In genomic region chr14:68798621-68799020, GRCh38 we compare ENCODE assay signal across 22 cellular contexts. TPM values are rescaled to one million over a fixed set of nuclear protein-coding genes. Genes with fewer than 3 reads are reported as not detected.
DNase-seq lines count a peak whose midpoint lies in the region; ATAC-seq and TF ChIP-seq lines count a peak whose summit lies in the region.
"Had no signal": no experiment of that assay in that cellular context is flagged by ENCODE, and none has a peak within 500 bp of the region (broad histone marks: within the 10 kb centered on the region; RNA-seq: fewer than 3 reads in every experiment).

No MANE protein-coding gene starts in this region.

- H3K36me3 ChIP-seq in GM23338 (ENCODE audit: insufficient read depth): no peaks in the 10 kb centered on the region
- H3K36me3 ChIP-seq: spleen, vagina had no signal

- intact Hi-C loops in activated CD4-positive, alpha-beta memory T cell treated with anti-CD3 and anti-CD28 coated beads for 36 hours (cut with micrococcal nuclease): loop anchor here (10.0 kb wide), 2 partner anchors 816 to 1434 kb away; partner anchors contain the start of genes EIF2S1 and SUSD6

- CTCF ChIA-PET in activated CD4-positive, alpha-beta memory T cell treated with anti-CD3 and anti-CD28 coated beads for 36 hours (lab: Charles Lee): interaction anchor here (1.0 to 5.2 kb wide), 2 partner anchors 8 to 16 kb away, joined by 3 to 97 read pairs; no protein-coding TSS in a partner anchor
- CTCF ChIA-PET in activated CD4-positive, alpha-beta memory T cell treated with anti-CD3 and anti-CD28 coated beads, Interleukin-2, amount 10 ng/mL, durations not matched to agents 7 days and 5 days (lab: Charles Lee): interaction anchor here (1.5 kb wide), 1 partner anchor 27 kb away, joined by 5 read pairs; no protein-coding TSS in a partner anchor

- H3K4me3 Mint-ChIP-seq in activated CD4-positive, alpha-beta memory T cell treated with anti-CD3 and anti-CD28 coated beads for 36 hours: no peak overlapping the region
- H3K4me3 Mint-ChIP-seq in activated CD4-positive, alpha-beta memory T cell treated with anti-CD3 and anti-CD28 coated beads, Interleukin-2, amount 10 ng/mL, durations not matched to agents 7 days and 5 days: no peak overlapping the region
- no peak overlapping the region for H3K4me3 Mint-ChIP-seq in GM23338
- no peak overlapping the region for H3K4me3 Mint-ChIP-seq in central memory CD8-positive, alpha-beta T cell
- H3K4me3 Mint-ChIP-seq in stimulated activated effector memory CD8-positive, alpha-beta T cell treated with anti-CD3 and anti-CD28 coated beads, Interleukin-12 subunit alpha, Interleukin-12 subunit beta, amount 100 ng/mL, for 72 hours: no peak overlapping the region
- H3K4me3 Mint-ChIP-seq: CD8-positive, alpha-beta T cell; T-helper 1 cell treated with Interleukin-12 subunit alpha and Interleukin-12 subunit beta and Interleukin-4 antibody, amounts not matched to agents 30 μg/mL and 1 μg/mL, for 36 hours had no signal

- no peak overlapping the region for H3K4me3 ChIP-seq in GM23338
- H3K4me3 ChIP-seq: spleen, vagina had no signal

- H3K79me2 ChIP-seq in GM23338 (replicated peaks; ENCODE audit: insufficient read depth): peaks cover 18% of the 10 kb centered on the region

- peak overlapping the region; percentile 99 for H3K27ac Mint-ChIP-seq in activated CD4-positive, alpha-beta memory T cell treated with anti-CD3 and anti-CD28 coated beads for 36 hours
- no peak overlapping the region for H3K27ac Mint-ChIP-seq in activated CD4-positive, alpha-beta memory T cell treated with anti-CD3 and anti-CD28 coated beads, Interleukin-2, amount 10 ng/mL, durations not matched to agents 7 days and 5 days
- peak overlapping the region; percentile 66 for H3K27ac Mint-ChIP-seq in GM23338
- H3K27ac Mint-ChIP-seq in central memory CD8-positive, alpha-beta T cell (ENCODE audit: low read depth): peak overlapping the region; percentile 99
- H3K27ac Mint-ChIP-seq in stimulated activated effector memory CD8-positive, alpha-beta T cell treated with anti-CD3 and anti-CD28 coated beads, Interleukin-12 subunit alpha, Interleukin-12 subunit beta, amount 100 ng/mL, for 72 hours: peak overlapping the region; percentile 79

- peaks cover 8% of the 10 kb centered on the region for H3F3A ChIP-seq in GM23338 (replicated peaks; ENCODE audit: low read depth)

- no peak for DNase-seq in activated CD4-positive, alpha-beta memory T cell treated with anti-CD3 and anti-CD28 coated beads for 36 hours
- DNase-seq in activated CD4-positive, alpha-beta memory T cell treated with anti-CD3 and anti-CD28 coated beads, Interleukin-2, amount 10 ng/mL, durations not matched to agents 7 days and 5 days: no peak
- DNase-seq in GM23338 (ENCODE audit: low spot score) (no peak), SIG-M5 (lab: John Stamatoyannopoulos, UW) (no peak)
- no peak for DNase-seq in central memory CD8-positive, alpha-beta T cell (ENCODE audit: low spot score in 2 of 2)
- no peak for DNase-seq in stimulated activated effector memory CD8-positive, alpha-beta T cell treated with anti-CD3 and anti-CD28 coated beads, Interleukin-12 subunit alpha, Interleukin-12 subunit beta, amount 100 ng/mL, for 72 hours (ENCODE audit: low spot score in 2 of 2)
- no peak for DNase-seq in activated CD4-positive, CD25-positive, alpha-beta regulatory T cell (lab: John Stamatoyannopoulos, UW)
- DNase-seq: activated effector memory CD4-positive, alpha-beta T cell treated with Interleukin-2 at 50 U/mL for 16 hours; amniotic stem cell; CD8-positive, alpha-beta T cell; DMS 273 treated with DMSO at 0.1 percent for 48 hours; effector CD8-positive, alpha-beta T cell; glutamatergic neuron; IMR-90; midbrain; NCI-H1694; right cardiac atrium; SK-N-SH; spleen had no signal

- H3K4me1 ChIP-seq in GM23338 (ENCODE audit: insufficient read depth): peaks cover 15% of the 10 kb centered on the region

- no peak overlapping the region for H2AFZ ChIP-seq in GM23338

- ATAC-seq in GM23338 (no peak), HG02642 (IDR thresholded peaks at IDR 0.05; ENCODE audit: poor library complexity, unreplicated experiment) (no peak)
- ATAC-seq in central memory CD8-positive, alpha-beta T cell (replicated peaks; ENCODE audit: extremely low read depth, poor library complexity, severe bottlenecking): no peak
- ATAC-seq in stimulated activated effector memory CD8-positive, alpha-beta T cell treated with anti-CD3 and anti-CD28 coated beads, Interleukin-12 subunit alpha, Interleukin-12 subunit beta, amount 100 ng/mL, for 72 hours: no peak
- ATAC-seq: CD8-positive, alpha-beta T cell; right cardiac atrium had no signal

- peaks cover 20% of the 10 kb centered on the region for H3K36me3 Mint-ChIP-seq in activated CD4-positive, alpha-beta memory T cell treated with anti-CD3 and anti-CD28 coated beads for 36 hours
- peaks cover 28% of the 10 kb centered on the region for H3K36me3 Mint-ChIP-seq in activated CD4-positive, alpha-beta memory T cell treated with anti-CD3 and anti-CD28 coated beads, Interleukin-2, amount 10 ng/mL, durations not matched to agents 7 days and 5 days (ENCODE audit: low read depth)
- H3K36me3 Mint-ChIP-seq in GM23338 (ENCODE audit: low read depth): peaks cover 43% of the 10 kb centered on the region
- H3K36me3 Mint-ChIP-seq in central memory CD8-positive, alpha-beta T cell (ENCODE audit: insufficient read depth): peaks cover 34% of the 10 kb centered on the region
- H3K36me3 Mint-ChIP-seq in stimulated activated effector memory CD8-positive, alpha-beta T cell treated with anti-CD3 and anti-CD28 coated beads, Interleukin-12 subunit alpha, Interleukin-12 subunit beta, amount 100 ng/mL, for 72 hours: peaks cover 30% of the 10 kb centered on the region

- H3K27me3 ChIP-seq in GM23338 (ENCODE audit: insufficient read depth): no peaks in the 10 kb centered on the region
- H3K27me3 ChIP-seq: spleen, vagina had no signal

- no peaks in the 10 kb centered on the region for H4K20me1 ChIP-seq in GM23338 (replicated peaks; ENCODE audit: insufficient read depth)

- H3K9me2 ChIP-seq in GM23338 (ENCODE audit: insufficient read depth): no peaks in the 10 kb centered on the region
- H3K9me2 ChIP-seq: SK-N-SH had no signal

- TF ChIP-seq CTCF in GM23338 (conservative IDR thresholded peaks at IDR 0.05; ENCODE audit: low read depth in 2 of 2): no peak

- H3K4me2 ChIP-seq in GM23338: no peak overlapping the region
- H3K4me2 ChIP-seq: SK-N-SH had no signal

- H3K4me1 Mint-ChIP-seq in activated CD4-positive, alpha-beta memory T cell treated with anti-CD3 and anti-CD28 coated beads for 36 hours (ENCODE audit: low read depth): peaks cover 56% of the 10 kb centered on the region
- peaks cover 44% of the 10 kb centered on the region for H3K4me1 Mint-ChIP-seq in activated CD4-positive, alpha-beta memory T cell treated with anti-CD3 and anti-CD28 coated beads, Interleukin-2, amount 10 ng/mL, durations not matched to agents 7 days and 5 days
- H3K4me1 Mint-ChIP-seq in GM23338: peaks cover 26% of the 10 kb centered on the region
- H3K4me1 Mint-ChIP-seq in central memory CD8-positive, alpha-beta T cell: peaks cover 33% of the 10 kb centered on the region
- peaks cover 55% of the 10 kb centered on the region for H3K4me1 Mint-ChIP-seq in stimulated activated effector memory CD8-positive, alpha-beta T cell treated with anti-CD3 and anti-CD28 coated beads, Interleukin-12 subunit alpha, Interleukin-12 subunit beta, amount 100 ng/mL, for 72 hours

- H3K27ac ChIP-seq in GM23338 (ENCODE audit: low read depth): peak overlapping the region; percentile 100
- H3K27ac ChIP-seq: vagina had no signal

- peaks cover 20% of the 10 kb centered on the region for H3K9me3 Mint-ChIP-seq in activated CD4-positive, alpha-beta memory T cell treated with anti-CD3 and anti-CD28 coated beads for 36 hours
- peaks cover 14% of the 10 kb centered on the region for H3K9me3 Mint-ChIP-seq in activated CD4-positive, alpha-beta memory T cell treated with anti-CD3 and anti-CD28 coated beads, Interleukin-2, amount 10 ng/mL, durations not matched to agents 7 days and 5 days
- H3K9me3 Mint-ChIP-seq in GM23338: peaks cover 28% of the 10 kb centered on the region
- peaks cover 9% of the 10 kb centered on the region for H3K9me3 Mint-ChIP-seq in central memory CD8-positive, alpha-beta T cell
- H3K9me3 Mint-ChIP-seq in stimulated activated effector memory CD8-positive, alpha-beta T cell treated with anti-CD3 and anti-CD28 coated beads, Interleukin-12 subunit alpha, Interleukin-12 subunit beta, amount 100 ng/mL, for 72 hours: peaks cover 10% of the 10 kb centered on the region

- POLR2A ChIA-PET in activated CD4-positive, alpha-beta memory T cell treated with anti-CD3 and anti-CD28 coated beads for 36 hours (lab: Charles Lee): interaction anchor here (0.7 to 1.5 kb wide), 2 partner anchors 17 to 18 kb away, joined by 4 to 12 read pairs; no protein-coding TSS in a partner anchor
- POLR2A ChIA-PET in activated CD4-positive, alpha-beta memory T cell treated with anti-CD3 and anti-CD28 coated beads, Interleukin-2, amount 10 ng/mL, durations not matched to agents 7 days and 5 days (lab: Charles Lee): interaction anchor here (4.6 to 5.2 kb wide), 2 partner anchors 15 to 17 kb away, joined by 127 to 314 read pairs; no protein-coding TSS in a partner anchor

- no peaks in the 10 kb centered on the region for H3K27me3 Mint-ChIP-seq in activated CD4-positive, alpha-beta memory T cell treated with anti-CD3 and anti-CD28 coated beads for 36 hours
- H3K27me3 Mint-ChIP-seq in activated CD4-positive, alpha-beta memory T cell treated with anti-CD3 and anti-CD28 coated beads, Interleukin-2, amount 10 ng/mL, durations not matched to agents 7 days and 5 days: no peaks in the 10 kb centered on the region
- peaks cover 25% of the 10 kb centered on the region for H3K27me3 Mint-ChIP-seq in GM23338 (ENCODE audit: insufficient read depth, low read depth, poor library complexity)
- no peaks in the 10 kb centered on the region for H3K27me3 Mint-ChIP-seq in central memory CD8-positive, alpha-beta T cell

TF ChIP-seq in GM23338, 12 proteins besides CTCF, POLR2A, EP300 and RAD21 (continues in another document):
- no peak for TF ChIP-seq POLR2AphosphoS5 (IDR thresholded peaks at IDR 0.05; ENCODE audit: low read depth)
- no peak for TF ChIP-seq ZNF114 (CRISPR knock-in tag; IDR thresholded peaks at IDR 0.05)
- TF ChIP-seq JUNB (IDR thresholded peaks at IDR 0.05; ENCODE audit: unreplicated experiment): no peak
- no peak for TF ChIP-seq EZH2 (IDR thresholded peaks at IDR 0.05; ENCODE audit: low read depth, unreplicated experiment)
- TF ChIP-seq ZNF331 (CRISPR knock-in tag; IDR thresholded peaks at IDR 0.05; ENCODE audit: low read depth): no peak
- TF ChIP-seq CREB1 (CRISPR knock-in tag; IDR thresholded peaks at IDR 0.05; ENCODE audit: low read depth): no peak

RNA-seq across cellular contexts. Expression of gene ZFP36L1, which starts 5.8 kb away (rescaled TPM):
- total RNA-seq in activated CD4-positive, alpha-beta memory T cell treated with anti-CD3 and anti-CD28 coated beads for 36 hours: 100 to 1,000 TPM; 103 to 107 TPM
- 100 to 1,000 TPM in 1 of 2 experiments, 10 to 100 TPM in 1; 96.1 to 103 TPM for total RNA-seq in activated CD4-positive, alpha-beta memory T cell treated with anti-CD3 and anti-CD28 coated beads, Interleukin-2, amount 10 ng/mL, durations not matched to agents 7 days and 5 days
- 108 and 148 TPM in 2 replicates for total RNA-seq in GM23338 (2014; rRNA removed; shearing (Covaris generic))
- polyA plus RNA-seq in GM23338 (2016; fragmentation: Nextera tagmentation; extraction: Ambion mirVana): 359 and 382 TPM in 2 replicates
